Comparison of ENCODE assay signal across 6 cellular contexts in genomic region chr1:188794969-188795368, GRCh38.
"Had no signal": no experiment of that assay in that cellular context is flagged by ENCODE, and none has a peak within 500 bp of the region (broad histone marks: within the 10 kb centered on the region; RNA-seq: fewer than 3 reads in every experiment).

No MANE protein-coding gene starts in this region.

- H3K27ac Mint-ChIP-seq: GM23338 had no signal

- H3K4me1 ChIP-seq: HAP-1 had no signal

- ATAC-seq: GM23338, K562 had no signal

- H2AFZ ChIP-seq: GM23338 had no signal

- H3K4me1 Mint-ChIP-seq: GM23338 had no signal

- H3K9me3 ChIP-seq: HAP-1 had no signal

- DNase-seq: H7, IMR-90 had no signal

- H3K4me2 ChIP-seq: GM23338 had no signal

- FAIRE-seq: HTR-8/SVneo, K562 had no signal

- H3K36me3 ChIP-seq: HAP-1 had no signal

- H3K4me3 ChIP-seq: GM23338, HAP-1, K562 had no signal

- H3K4me3 Mint-ChIP-seq: GM23338 had no signal
